In the genomic region with DNA sequence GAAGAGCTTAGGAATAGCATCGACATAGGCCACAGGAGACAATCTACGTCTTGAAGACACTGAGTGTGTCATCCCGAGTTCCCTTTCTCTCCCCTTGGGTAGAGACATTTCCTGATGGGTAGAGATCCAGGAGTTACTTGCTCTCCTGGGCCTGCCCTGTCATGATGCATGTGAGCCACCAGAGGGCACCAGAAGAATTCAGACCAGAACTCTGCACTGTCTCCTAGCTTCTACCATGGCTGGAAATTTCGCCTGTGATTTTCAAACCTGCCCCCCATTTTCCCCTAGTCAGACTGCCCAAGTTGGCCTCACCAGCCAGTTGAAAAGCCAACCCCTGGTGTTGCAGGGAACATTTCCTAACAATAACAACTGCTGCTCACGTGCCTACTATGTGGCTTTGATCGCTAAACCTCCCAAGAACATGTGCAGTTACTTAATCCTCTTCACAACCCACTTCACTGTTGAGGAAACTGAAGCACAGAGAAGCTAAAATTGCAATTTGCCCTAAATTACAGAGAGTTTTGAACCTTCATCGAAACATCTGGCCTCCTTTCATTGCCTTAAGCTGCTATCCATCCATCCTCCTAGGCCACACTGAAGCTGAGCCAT, we compare ENCODE assay signal across 8 cellular contexts. TPM values are rescaled to one million over a fixed set of nuclear protein-coding genes. Genes with fewer than 3 reads are reported as not detected.
DNase-seq lines count a peak whose midpoint lies in the region; ATAC-seq and TF ChIP-seq lines count a peak whose summit lies in the region.

No MANE protein-coding gene starts in this region.

- TF ChIP-seq CTCF in OCI-LY3 (IDR thresholded peaks at IDR 0.05; ENCODE audit: low read depth, low read length), result peak; percentile 81
- peak; percentile 90 for TF ChIP-seq CTCF in foreskin keratinocyte (conservative IDR thresholded peaks at IDR 0.05)
- TF ChIP-seq CTCF in type B pancreatic cell (conservative IDR thresholded peaks at IDR 0.05), result peak; percentile 90

- no peak overlapping the region for H3K4me3 ChIP-seq in OCI-LY3 (ENCODE audit: low read length)

- ATAC-seq in GM21390 (IDR thresholded peaks at IDR 0.05; ENCODE audit: unreplicated experiment), result peak; percentile 85
- ATAC-seq in activated T-cell treated with anti-CD3 and anti-CD28 coated beads, Interleukin-2, amount 50 U/mL, for 72 hours (replicated peaks in 1 of 2), result peak; percentile 72 to 73
- peak; percentile 64 for ATAC-seq in foreskin keratinocyte

- H3K9me3 ChIP-seq in OCI-LY3 (ENCODE audit: insufficient read depth, low read length), result no peaks in the 10 kb centered on the region

- H2AFZ ChIP-seq in OCI-LY3 (ENCODE audit: low read depth, low read length), result no peak overlapping the region

- H3K27me3 ChIP-seq in OCI-LY3 (ENCODE audit: low read depth, low read length), result no peaks in the 10 kb centered on the region
- no peaks in the 10 kb centered on the region for H3K27me3 ChIP-seq in foreskin keratinocyte

- no peak overlapping the region for H3K9ac ChIP-seq in OCI-LY3 (ENCODE audit: low read length)

- no peaks in the 10 kb centered on the region for H3K9me3 Mint-ChIP-seq in activated T-cell treated with anti-CD3 and anti-CD28 coated beads, Interleukin-2, amount 50 U/mL, for 72 hours
- no peaks in the 10 kb centered on the region for H3K9me3 Mint-ChIP-seq in type B pancreatic cell

- H3K36me3 Mint-ChIP-seq in activated T-cell treated with anti-CD3 and anti-CD28 coated beads, Interleukin-2, amount 50 U/mL, for 72 hours (ENCODE audit: insufficient read depth in 2 of 2), result no peaks in the 10 kb centered on the region
- peaks cover 9% of the 10 kb centered on the region for H3K36me3 Mint-ChIP-seq in type B pancreatic cell

- H3K4me1 ChIP-seq in OCI-LY3 (ENCODE audit: low read length), result no peaks in the 10 kb centered on the region
- H3K4me1 ChIP-seq in foreskin keratinocyte, result peaks cover 12% of the 10 kb centered on the region

- H3K36me3 ChIP-seq in OCI-LY3 (replicated peaks; ENCODE audit: low read depth, low read length), result no peaks in the 10 kb centered on the region

- DNase-seq in DMS53 (lab: John Stamatoyannopoulos, UW), result peak; percentile 79
- peak; percentile 51 for DNase-seq in HS-27A (ENCODE audit: low read depth)
- peak; percentile 57 to 63 for DNase-seq in activated T-cell treated with anti-CD3 and anti-CD28 coated beads, Interleukin-2, amount 50 U/mL, for 72 hours
- DNase-seq in foreskin keratinocyte, result peak in 1 of 2 donors; percentile 54
- DNase-seq in occipital lobe (lab: John Stamatoyannopoulos, UW), result peak; percentile 57
- DNase-seq in type B pancreatic cell (ENCODE audit: extremely low spot score, unreplicated experiment), result no peak

- no peak overlapping the region for H3K27ac Mint-ChIP-seq in activated T-cell treated with anti-CD3 and anti-CD28 coated beads, Interleukin-2, amount 50 U/mL, for 72 hours
- H3K27ac Mint-ChIP-seq in type B pancreatic cell, result peak overlapping the region; percentile 70

- no peaks in the 10 kb centered on the region for H3K79me2 ChIP-seq in OCI-LY3 (ENCODE audit: low read length)

- H3K4me2 ChIP-seq in OCI-LY3 (ENCODE audit: low read length), result no peak overlapping the region

- H4K20me1 ChIP-seq in OCI-LY3 (ENCODE audit: insufficient read depth, low read length), result no peaks in the 10 kb centered on the region

- H3K27ac ChIP-seq in OCI-LY3 (ENCODE audit: low read length) (no peak overlapping the region), foreskin keratinocyte (no peak overlapping the region)

- no peaks in the 10 kb centered on the region for H3K4me1 Mint-ChIP-seq in activated T-cell treated with anti-CD3 and anti-CD28 coated beads, Interleukin-2, amount 50 U/mL, for 72 hours (ENCODE audit: low read depth)
- peaks cover 29% of the 10 kb centered on the region for H3K4me1 Mint-ChIP-seq in type B pancreatic cell (ENCODE audit: unreplicated experiment)

- H3K27me3 Mint-ChIP-seq in activated T-cell treated with anti-CD3 and anti-CD28 coated beads, Interleukin-2, amount 50 U/mL, for 72 hours (ENCODE audit: low read depth), result no peaks in the 10 kb centered on the region
- no peaks in the 10 kb centered on the region for H3K27me3 Mint-ChIP-seq in type B pancreatic cell

- no peak overlapping the region for H3K4me3 Mint-ChIP-seq in activated T-cell treated with anti-CD3 and anti-CD28 coated beads, Interleukin-2, amount 50 U/mL, for 72 hours
- H3K4me3 Mint-ChIP-seq in type B pancreatic cell, result no peak overlapping the region

RNA-seq across cellular contexts. Expression of a gene that starts 47.2 kb away (rescaled TPM):
- 100 to 1,000 TPM; 143 TPM for total RNA-seq in activated T-cell treated with anti-CD3 and anti-CD28 coated beads, Interleukin-2, amount 50 U/mL, for 72 hours
- 110 and 126 TPM in 2 replicates for total RNA-seq in foreskin keratinocyte
- 91.1 and 106 TPM in 2 replicates for polyA plus RNA-seq in foreskin keratinocyte
- 266 TPM for total RNA-seq in occipital lobe
- total RNA-seq in type B pancreatic cell (ENCODE audit: low replicate concordance), result 115 and 148 TPM in 2 replicates
